8 cellular contexts compared by ENCODE assay signal in the genomic region with DNA sequence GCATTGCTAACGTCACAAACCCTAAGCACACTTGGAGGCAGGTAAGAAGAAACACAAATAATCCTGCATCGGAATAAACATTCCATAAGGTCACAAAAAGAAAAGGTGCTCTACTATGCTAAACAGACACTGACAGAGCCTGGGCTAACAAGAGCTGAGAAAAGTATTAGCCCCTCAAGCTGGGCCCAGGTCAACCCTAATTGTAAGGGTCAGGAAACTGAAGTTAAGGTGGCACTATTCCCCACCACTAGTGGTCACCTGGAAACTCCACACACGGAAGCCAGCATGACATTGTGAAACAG. TPM values are rescaled to one million over a fixed set of nuclear protein-coding genes. Genes with fewer than 3 reads are reported as not detected.
DNase-seq lines count a peak whose midpoint lies in the region; ATAC-seq and TF ChIP-seq lines count a peak whose summit lies in the region.

No MANE protein-coding gene starts in this region.

- peak overlapping the region in 1 of 3 donors; percentile 92 for H3K27ac Mint-ChIP-seq in IgD-negative memory B cell

- H3K4me1 ChIP-seq in A673 (ENCODE audit: insufficient read depth, low read length, poor library complexity, severe bottlenecking), result peaks cover 54% of the 10 kb centered on the region
- peaks cover 60% of the 10 kb centered on the region for H3K4me1 ChIP-seq in muscle layer of colon (ENCODE audit: insufficient read depth, low read length)

- DNase-seq in A673 (ENCODE audit: low spot score) (no peak), caudate nucleus (lab: John Stamatoyannopoulos, UW) (no peak), HPDE6-E6E7 (ENCODE audit: extremely low spot score) (no peak)

- ATAC-seq in GM18511 (IDR thresholded peaks at IDR 0.05; ENCODE audit: unreplicated experiment) (no peak), GM18502 (IDR thresholded peaks at IDR 0.05; ENCODE audit: poor library complexity, unreplicated experiment) (no peak), GM19351 (IDR thresholded peaks at IDR 0.05; ENCODE audit: unreplicated experiment) (no peak)

- peaks cover 40 to 50% (median 48%) of the 10 kb centered on the region in 3 donors for H3K4me1 Mint-ChIP-seq in IgD-negative memory B cell

- no peaks in the 10 kb centered on the region for H3K9me3 Mint-ChIP-seq in IgD-negative memory B cell

- intact Hi-C loops in A673 (cut with micrococcal nuclease; ENCODE audit: unreplicated experiment), result loop anchor here (5.0 kb wide), 1 partner anchor 70 kb away; the partner anchor contains the start of gene UBE2G2

- H3K9ac ChIP-seq in muscle layer of colon (ENCODE audit: low read length), result peak overlapping the region; percentile 60

- peak overlapping the region; percentile 94 for H3K4me3 ChIP-seq in A673 (ENCODE audit: low read depth, low read length, poor library complexity, severe bottlenecking)
- peak overlapping the region; percentile 72 to 83 for H3K4me3 ChIP-seq in muscle layer of colon (ENCODE audit: low read depth in 1 of 2, low read length in 2 of 2)

- no peaks in the 10 kb centered on the region for H3K27me3 ChIP-seq in A673 (replicated peaks; ENCODE audit: insufficient read depth, low read depth, low read length, poor library complexity)
- H3K27me3 ChIP-seq in muscle layer of colon (ENCODE audit: control insufficient read depth in 1 of 2, insufficient read depth in 2 of 2, low read length in 2 of 2), result no peaks in the 10 kb centered on the region

- BruUV-seq in A673 (replicated peaks; lab: Mats Ljungman, UMichigan), result TSS peak; percentile 16

- POLR2A ChIA-PET in A673 (lab: Charles Lee; ENCODE audit: low non-redundant PET), result no interaction called here

- H3K4me3 Mint-ChIP-seq in IgD-negative memory B cell, result peak overlapping the region; percentile 82 to 100 (median 97)

- H3K36me3 Mint-ChIP-seq in IgD-negative memory B cell, result peaks cover 2% of the 10 kb centered on the region

- H3K36me3 ChIP-seq in A673 (ENCODE audit: insufficient read depth, low read length, poor library complexity, severe bottlenecking), result no peaks in the 10 kb centered on the region
- H3K36me3 ChIP-seq in muscle layer of colon (ENCODE audit: insufficient read depth, low read length), result no peaks in the 10 kb centered on the region

- peak overlapping the region; percentile 88 for H3K27ac ChIP-seq in A673 (ENCODE audit: low read depth, low read length, poor library complexity, severe bottlenecking)
- peak overlapping the region; percentile 78 for H3K27ac ChIP-seq in caudate nucleus (ENCODE audit: low read depth, low read length)
- peak overlapping the region; percentile 92 for H3K27ac ChIP-seq in muscle layer of colon (ENCODE audit: low read depth, low read length)

- CTCF ChIA-PET in A673 (lab: Charles Lee), result interaction anchor here (0.6 to 1.5 kb wide), 2 partner anchors 297 to 361 kb away, joined by 3 read pairs; no protein-coding TSS in a partner anchor

- H3K9me3 ChIP-seq in A673 (ENCODE audit: low read depth, low read length, poor library complexity, severe bottlenecking) (no peaks in the 10 kb centered on the region), muscle layer of colon (ENCODE audit: low read length) (no peaks in the 10 kb centered on the region)

- no peak for TF ChIP-seq CTCF in A673 (conservative IDR thresholded peaks at IDR 0.05; ENCODE audit: low read depth, low read length)

- H3K27me3 Mint-ChIP-seq in IgD-negative memory B cell, result no peaks in the 10 kb centered on the region

RNA-seq across cellular contexts. Expression of gene PTTG1IP, which starts 1.3 kb away (rescaled TPM):
- 216 and 217 TPM in 2 replicates for total RNA-seq in A673 (2021)
- 44.7 TPM for polyA plus RNA-seq in IgD-negative memory B cell

RNA-seq across cellular contexts. Expression of gene ITGB2, which starts 48.5 kb away (rescaled TPM):
- total RNA-seq in A673 (2021), result 5.0 and 7.4 TPM in 2 replicates
- 294 TPM for polyA plus RNA-seq in IgD-negative memory B cell

RNA-seq across cellular contexts. Expression of gene SUMO3, which starts 54.4 kb away (rescaled TPM):
- 124 and 132 TPM in 2 replicates for total RNA-seq in A673 (2021)
- 92.3 TPM for polyA plus RNA-seq in IgD-negative memory B cell
